18 cellular contexts compared by ENCODE assay signal in genomic region chr14:68208726-68209125, GRCh38.
A peak's percentile ranks its signal among the peaks of the same experiment; 100 is the strongest.
DNase-seq lines count a peak whose midpoint lies in the region; ATAC-seq and TF ChIP-seq lines count a peak whose summit lies in the region.
"Had no signal": no experiment of that assay in that cellular context is flagged by ENCODE, and none has a peak within 500 bp of the region (broad histone marks: within the 10 kb centered on the region; RNA-seq: fewer than 3 reads in every experiment).

No MANE protein-coding gene starts in this region.

- H3K36me3 Mint-ChIP-seq in activated CD4-positive, alpha-beta T cell treated with anti-CD3 and anti-CD28 coated beads, Interleukin-2, amount 10 ng/mL, durations not matched to agents 7 days and 5 days (ENCODE audit: low read depth) = no peaks in the 10 kb centered on the region
- peaks cover 0 to 7% (median 0%) of the 10 kb centered on the region in 3 donors for H3K36me3 Mint-ChIP-seq in immature natural killer cell
- H3K36me3 Mint-ChIP-seq in H9 (ENCODE audit: insufficient read depth in 1 of 3, low read depth in 3 of 3) = no peaks in the 10 kb centered on the region

- H3K4me1 ChIP-seq in Panc1 (ENCODE audit: control insufficient read depth, insufficient read depth, low read length) (peaks cover 5% of the 10 kb centered on the region; the same call in 1 of the 2 replicates), thoracic aorta (ENCODE audit: control insufficient read depth in 1 of 2, low read depth in 2 of 2) (peaks cover 27 to 61% of the 10 kb centered on the region in 2 donors), H9 (ENCODE audit: insufficient read depth, low read length) (no peaks in the 10 kb centered on the region), mesendoderm (ENCODE audit: control insufficient read depth, low read depth, low read length) (no peaks in the 10 kb centered on the region)

- BruUV-seq in Panc1 (replicated peaks; lab: Mats Ljungman, UMichigan) = no TSS peak

- no peak overlapping the region for H2BK12ac ChIP-seq in H9 (ENCODE audit: insufficient read length, low read depth, low read length)

- peak overlapping the region; percentile 59; the same call in 1 of the 2 replicates for H3K27ac ChIP-seq in Panc1 (ENCODE audit: low read length)
- H3K27ac ChIP-seq in thoracic aorta = peak overlapping the region; percentile 61 to 67
- no peak overlapping the region for H3K27ac ChIP-seq in H9 (ENCODE audit: insufficient read length, low read depth, low read length)
- H3K27ac ChIP-seq in mesendoderm (ENCODE audit: low read depth, low read length) = no peak overlapping the region
- H3K27ac ChIP-seq: BLaER1 had no signal

- no peak overlapping the region for H2BK20ac ChIP-seq in H9 (ENCODE audit: low read depth, low read length, poor library complexity, severe bottlenecking)

- POLR2A ChIA-PET in activated CD4-positive, alpha-beta T cell treated with anti-CD3 and anti-CD28 coated beads, Interleukin-2, amount 10 ng/mL, durations not matched to agents 7 days and 5 days (lab: Charles Lee) = no interaction called here
- POLR2A ChIA-PET in Panc1 (lab: Charles Lee) = no interaction called here

- no peaks in the 10 kb centered on the region for H4K20me1 ChIP-seq in H9 (ENCODE audit: control insufficient read depth, insufficient read depth, insufficient read length)
- H4K20me1 ChIP-seq: BLaER1 had no signal

- WGBS in H9 (ENCODE audit: extremely low coverage, insufficient read length, low lambda C conversion rate) = no CpG with 5 or more reads among the region's 1 CpG
- WGBS in mesendoderm (ENCODE audit: extremely low coverage, insufficient coverage, low lambda C conversion rate) = no CpG with 5 or more reads among the region's 1 CpG

- in situ Hi-C loops in Panc1 (cut with HindIII; ENCODE audit: low pct_unique_long_range_greater_than_20kb, low sequenced_read_pairs) = no loop called here

- peak; percentile 10 for DNase-seq in activated CD4-positive, alpha-beta T cell treated with anti-CD3 and anti-CD28 coated beads, Interleukin-2, amount 10 ng/mL, durations not matched to agents 7 days and 5 days
- no peak for DNase-seq in activated CD4-positive, alpha-beta T cell treated with anti-CD3 and anti-CD28 coated beads, Interleukin-2, amount 50 U/mL, for 48 hours
- DNase-seq in Panc1 (ENCODE audit: low read depth, low spot score) = no peak
- peak in 2 of 3 donors; percentile 8 to 9 for DNase-seq in immature natural killer cell
- no peak for DNase-seq in thoracic aorta (ENCODE audit: low spot score)
- DNase-seq in H9 = no peak
- no peak for DNase-seq in mesendoderm
- DNase-seq: 8988T; effector CD8-positive, alpha-beta T cell; hypothalamus; Kasumi-1; NCI-H1417; NCI-H748 treated with DMSO at 0.1 percent for 48 hours; occipital lobe; sigmoid colon had no signal

- no peak overlapping the region for H4K8ac ChIP-seq in H9 (replicated peaks; ENCODE audit: insufficient read length, low read depth, low read length)
- H4K8ac ChIP-seq in mesendoderm (ENCODE audit: low read depth, low read length) = no peak overlapping the region

- H3K27me3 ChIP-seq in Panc1 (ENCODE audit: control insufficient read depth, insufficient read depth, low read length) = no peaks in the 10 kb centered on the region
- no peaks in the 10 kb centered on the region for H3K27me3 ChIP-seq in thoracic aorta (replicated peaks; ENCODE audit: insufficient read depth)
- H3K27me3 ChIP-seq in H9 (ENCODE audit: insufficient read depth, low read length) = no peaks in the 10 kb centered on the region
- H3K27me3 ChIP-seq in mesendoderm (ENCODE audit: insufficient read depth, low read length, poor library complexity) = no peaks in the 10 kb centered on the region
- H3K27me3 ChIP-seq: BLaER1, sigmoid colon, tibial nerve had no signal

- ATAC-seq in Panc1 = no peak; the same call in 1 of the 2 replicates
- no peak for ATAC-seq in thoracic aorta (ENCODE audit: insufficient number of reproducible peaks, low FRiP score, low read depth)
- ATAC-seq in GM21723 (IDR thresholded peaks at IDR 0.05; ENCODE audit: unreplicated experiment) = no peak

- H2BK15ac ChIP-seq in H9 (ENCODE audit: low read depth, low read length) = no peak overlapping the region
- no peak overlapping the region for H2BK15ac ChIP-seq in mesendoderm (replicated peaks; ENCODE audit: low read depth)

- H4K5ac ChIP-seq in H9 (ENCODE audit: insufficient read length, low read depth, low read length) (no peak overlapping the region), mesendoderm (ENCODE audit: low read length) (no peak overlapping the region)

- no peaks in the 10 kb centered on the region for H3K27me3 Mint-ChIP-seq in activated CD4-positive, alpha-beta T cell treated with anti-CD3 and anti-CD28 coated beads, Interleukin-2, amount 10 ng/mL, durations not matched to agents 7 days and 5 days
- H3K27me3 Mint-ChIP-seq in immature natural killer cell (ENCODE audit: low read depth in 3 of 3) (peaks cover 5 to 6% (median 6%) of the 10 kb centered on the region in 3 donors), H9 (ENCODE audit: low read depth) (no peaks in the 10 kb centered on the region)

- H2BK120ac ChIP-seq in H9 (ENCODE audit: low read depth, low read length, poor library complexity, severe bottlenecking) (no peak overlapping the region), mesendoderm (ENCODE audit: low read depth, low read length) (no peak overlapping the region)

- H3K9ac ChIP-seq in H9 (ENCODE audit: extremely low read depth, insufficient read length, low read length) = no peak overlapping the region
- H3K9ac ChIP-seq in mesendoderm (ENCODE audit: low read length) = no peak overlapping the region
- H3K9ac ChIP-seq: BLaER1 had no signal

- H3K36me3 ChIP-seq in Panc1 (ENCODE audit: control insufficient read depth, insufficient read depth, low read length) (no peaks in the 10 kb centered on the region; the same call in 1 of the 2 replicates), thoracic aorta (no peaks in the 10 kb centered on the region), mesendoderm (ENCODE audit: control insufficient read depth, insufficient read depth, low read length) (no peaks in the 10 kb centered on the region)
- H3K36me3 ChIP-seq: BLaER1, sigmoid colon, tibial nerve had no signal

- H3K4ac ChIP-seq in H9 (ENCODE audit: low read depth, low read length) (no peak overlapping the region), mesendoderm (ENCODE audit: low read depth, low read length) (no peak overlapping the region)

- H3K18ac ChIP-seq in H9 (ENCODE audit: insufficient read length, low read depth, low read length) (no peak overlapping the region), mesendoderm (ENCODE audit: low read length) (no peak overlapping the region)

- CTCF ChIA-PET in activated CD4-positive, alpha-beta T cell treated with anti-CD3 and anti-CD28 coated beads, Interleukin-2, amount 10 ng/mL, durations not matched to agents 7 days and 5 days (lab: Charles Lee) = no interaction called here
- CTCF ChIA-PET in Panc1 (lab: Charles Lee) = no interaction called here

- H3K23ac ChIP-seq in H9 (ENCODE audit: insufficient read length, low read depth, low read length) (no peak overlapping the region), mesendoderm (ENCODE audit: low read length) (no peak overlapping the region)

- no peaks in the 10 kb centered on the region for H3K9me3 Mint-ChIP-seq in activated CD4-positive, alpha-beta T cell treated with anti-CD3 and anti-CD28 coated beads, Interleukin-2, amount 10 ng/mL, durations not matched to agents 7 days and 5 days
- no peaks in the 10 kb centered on the region for H3K9me3 Mint-ChIP-seq in immature natural killer cell
- no peaks in the 10 kb centered on the region for H3K9me3 Mint-ChIP-seq in H9

- H3K4me3 ChIP-seq in Panc1 (ENCODE audit: low read depth in 2 of 2, low read length in 2 of 2) (no peak overlapping the region), thoracic aorta (no peak overlapping the region), mesendoderm (ENCODE audit: low read length) (no peak overlapping the region)
- H3K4me3 ChIP-seq: BLaER1, sigmoid colon, tibial nerve had no signal

- H3K79me2 ChIP-seq in H9 (ENCODE audit: insufficient read depth, low read length) (no peaks in the 10 kb centered on the region), mesendoderm (ENCODE audit: control insufficient read depth, insufficient read depth, low read length) (no peaks in the 10 kb centered on the region)

- H3K4me2 ChIP-seq in H9 (ENCODE audit: insufficient read depth, insufficient read length, low read length) = no peak overlapping the region
- H3K4me2 ChIP-seq in mesendoderm (ENCODE audit: low read length) = no peak overlapping the region
- H3K4me2 ChIP-seq: BLaER1 had no signal

- peaks cover 34% of the 10 kb centered on the region for H3K4me1 Mint-ChIP-seq in activated CD4-positive, alpha-beta T cell treated with anti-CD3 and anti-CD28 coated beads, Interleukin-2, amount 10 ng/mL, durations not matched to agents 7 days and 5 days
- H3K4me1 Mint-ChIP-seq in immature natural killer cell (peaks cover 56 to 63% of the 10 kb centered on the region in 2 donors), H9 (peaks cover 12 to 28% of the 10 kb centered on the region in 2 experiments)

- H3T11ph ChIP-seq in H9 (ENCODE audit: low read length) = no peak overlapping the region

- peak overlapping the region; percentile 12 for H3K27ac Mint-ChIP-seq in activated CD4-positive, alpha-beta T cell treated with anti-CD3 and anti-CD28 coated beads, Interleukin-2, amount 10 ng/mL, durations not matched to agents 7 days and 5 days
- H3K27ac Mint-ChIP-seq in immature natural killer cell (peak overlapping the region; percentile 92 to 99 (median 96)), H9 (no peak overlapping the region)

- H3K56ac ChIP-seq in H9 (ENCODE audit: insufficient read length, low read depth, low read length) (no peak overlapping the region), mesendoderm (ENCODE audit: low read length) (no peak overlapping the region)

- no peaks in the 10 kb centered on the region for H3K23me2 ChIP-seq in H9 (ENCODE audit: insufficient read length, low read depth, low read length, poor library complexity, severe bottlenecking)

- H3K79me1 ChIP-seq in H9 (ENCODE audit: insufficient read depth, low read depth, low read length, poor library complexity, severe bottlenecking) (no peaks in the 10 kb centered on the region), mesendoderm (ENCODE audit: low read length) (no peaks in the 10 kb centered on the region)

- H3K9me3 ChIP-seq in Panc1 (ENCODE audit: control insufficient read depth, insufficient read depth, low read depth, low read length) (no peaks in the 10 kb centered on the region), thoracic aorta (no peaks in the 10 kb centered on the region), H9 (ENCODE audit: control insufficient read depth, low read depth, low read length) (no peaks in the 10 kb centered on the region)
- H3K9me3 ChIP-seq: BLaER1, sigmoid colon, tibial nerve had no signal

- H3K4me3 Mint-ChIP-seq in activated CD4-positive, alpha-beta T cell treated with anti-CD3 and anti-CD28 coated beads, Interleukin-2, amount 10 ng/mL, durations not matched to agents 7 days and 5 days = no peak overlapping the region
- H3K4me3 Mint-ChIP-seq in immature natural killer cell (peak overlapping the region; percentile 66 to 88 (median 72)), H9 (no peak overlapping the region)

- H2AFZ ChIP-seq in H9 (ENCODE audit: low read length) = no peak overlapping the region

- no peak for TF ChIP-seq CTCF in Panc1 (IDR thresholded peaks at IDR 0.05)
- TF ChIP-seq CTCF in thoracic aorta (IDR thresholded peaks at IDR 0.05) = no peak
- no peak for TF ChIP-seq CTCF in H9 (conservative IDR thresholded peaks at IDR 0.05)

- no peak overlapping the region for H4K91ac ChIP-seq in H9 (ENCODE audit: insufficient read length, low read depth, low read length)

- no peak overlapping the region for H3K14ac ChIP-seq in H9 (ENCODE audit: insufficient read depth, low read length)

- intact Hi-C loops in Panc1 (cut with micrococcal nuclease; ENCODE audit: unreplicated experiment) = no loop called here

- H2AK5ac ChIP-seq in H9 (ENCODE audit: insufficient read length, low read length) (no peak overlapping the region), mesendoderm (ENCODE audit: low read length) (no peak overlapping the region)

- H2BK5ac ChIP-seq in H9 (ENCODE audit: insufficient read length, low read length) (no peak overlapping the region), mesendoderm (ENCODE audit: low read length) (no peak overlapping the region)

Comparison
In these comparisons a context has a peak if more than half of its experiments do, and no peak if none do; other contexts are left out.
1. DNase-seq: peak in activated CD4-positive, alpha-beta T cell treated with anti-CD3 and anti-CD28 coated beads, Interleukin-2, amount 10 ng/mL, durations not matched to agents 7 days and 5 days (single experiment) and immature natural killer cell (2 of 3); none in activated CD4-positive, alpha-beta T cell treated with anti-CD3 and anti-CD28 coated beads, Interleukin-2, amount 50 U/mL, for 48 hours (0 of 2), Panc1 (single experiment), thoracic aorta (single experiment), H9 (single experiment) and mesendoderm (single experiment).
2. H3K27ac Mint-ChIP-seq: peak in activated CD4-positive, alpha-beta T cell treated with anti-CD3 and anti-CD28 coated beads, Interleukin-2, amount 10 ng/mL, durations not matched to agents 7 days and 5 days (single experiment) and immature natural killer cell (6 of 6); none in H9 (0 of 3).
3. H3K4me3 Mint-ChIP-seq: peak in immature natural killer cell (5 of 5); none in activated CD4-positive, alpha-beta T cell treated with anti-CD3 and anti-CD28 coated beads, Interleukin-2, amount 10 ng/mL, durations not matched to agents 7 days and 5 days (single experiment) and H9 (0 of 2).
4. H3K27ac ChIP-seq: peak in Panc1 (single experiment) and thoracic aorta (2 of 2); none in H9 (single experiment) and mesendoderm (single experiment).